Comparison of ENCODE assay signal across 12 cellular contexts in the genomic region with DNA sequence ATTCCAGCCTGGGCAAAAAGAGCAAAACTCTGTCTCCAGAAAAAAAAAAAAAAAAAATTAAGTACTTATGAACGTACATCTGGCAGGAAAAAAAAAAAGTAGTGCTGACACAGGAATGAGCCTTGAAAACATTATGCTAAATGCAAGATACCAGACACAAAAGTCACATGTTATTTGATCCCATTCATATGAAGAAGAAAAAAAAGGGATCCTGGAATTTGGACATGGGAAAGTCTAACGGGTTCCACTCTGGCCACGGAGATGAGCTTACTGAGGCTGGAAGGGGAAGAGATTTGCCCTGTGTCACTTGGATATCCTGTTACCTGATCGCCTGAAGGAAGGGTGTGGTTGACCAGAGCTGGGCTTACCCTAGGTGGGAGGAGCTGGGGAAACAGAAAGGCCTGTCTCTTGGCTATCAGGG.
DNase-seq lines count a peak whose midpoint lies in the region; ATAC-seq and TF ChIP-seq lines count a peak whose summit lies in the region.
"Had no signal": no experiment of that assay in that cellular context is flagged by ENCODE, and none has a peak within 500 bp of the region (broad histone marks: within the 10 kb centered on the region; RNA-seq: fewer than 3 reads in every experiment).

No MANE protein-coding gene starts in this region.

- H2AFZ ChIP-seq in hepatocyte: no peak overlapping the region

- peak overlapping the region; percentile 85 for H3K27ac Mint-ChIP-seq in HFFc6
- H3K27ac Mint-ChIP-seq: activated CD4-positive, alpha-beta T cell treated with anti-CD3 and anti-CD28 coated beads for 36 hours had no signal

- no peak for TF ChIP-seq POLR2A in erythroblast (IDR thresholded peaks at IDR 0.05; ENCODE audit: low read length)

- H3K9me2 ChIP-seq in hepatocyte (replicated peaks; ENCODE audit: insufficient read depth): no peaks in the 10 kb centered on the region

- peak overlapping the region; percentile 69 for H3K4me3 Mint-ChIP-seq in HFFc6
- H3K4me3 Mint-ChIP-seq: activated CD4-positive, alpha-beta T cell treated with anti-CD3 and anti-CD28 coated beads for 36 hours had no signal

- H3K36me3 ChIP-seq in hepatocyte (replicated peaks; ENCODE audit: insufficient read depth, low read depth): no peaks in the 10 kb centered on the region

- peak; percentile 92 for ATAC-seq in SK-N-SH treated with all-trans-retinoic acid at 6 μM for 48 hours
- ATAC-seq in HG03196 (IDR thresholded peaks at IDR 0.05; ENCODE audit: unreplicated experiment): no peak
- ATAC-seq: activated CD4-positive, alpha-beta T cell treated with anti-CD3 and anti-CD28 coated beads for 36 hours; Panc1 had no signal

- H3K79me2 ChIP-seq in hepatocyte: no peaks in the 10 kb centered on the region

- TF ChIP-seq CTCF in AG10803 (conservative IDR thresholded peaks at IDR 0.05; ENCODE audit: low read length) (no peak), HFFc6 (IDR thresholded peaks at IDR 0.05) (no peak), hepatocyte (IDR thresholded peaks at IDR 0.05; ENCODE audit: poor library complexity) (no peak)

- no peak overlapping the region for H3K4me2 ChIP-seq in hepatocyte

- peaks cover 53% of the 10 kb centered on the region for H3K4me1 Mint-ChIP-seq in HFFc6 (ENCODE audit: low read depth)
- H3K4me1 Mint-ChIP-seq: activated CD4-positive, alpha-beta T cell treated with anti-CD3 and anti-CD28 coated beads for 36 hours had no signal

- 34% methylated on average over 4 of the region's 4 CpGs for WGBS in hepatocyte (ENCODE audit: low lambda C conversion rate, missing lambda C conversion rate)

- no peaks in the 10 kb centered on the region; the same call in 1 of the 2 replicates for H3K27me3 Mint-ChIP-seq in HFFc6 (ENCODE audit: insufficient read depth)
- H3K27me3 Mint-ChIP-seq: activated CD4-positive, alpha-beta T cell treated with anti-CD3 and anti-CD28 coated beads for 36 hours had no signal

- no peaks in the 10 kb centered on the region for H3K27me3 ChIP-seq in hepatocyte

- no peaks in the 10 kb centered on the region for H3K9me3 Mint-ChIP-seq in HFFc6

- no peaks in the 10 kb centered on the region for H3K9me3 ChIP-seq in hepatocyte (ENCODE audit: low read depth)

- no peaks in the 10 kb centered on the region for H3K4me1 ChIP-seq in hepatocyte (ENCODE audit: insufficient read depth)

- H3K4me3 ChIP-seq in AG10803 (ENCODE audit: low read length) (no peak overlapping the region), hepatocyte (no peak overlapping the region)

- H3K27ac ChIP-seq in hepatocyte: no peak overlapping the region

- no peaks in the 10 kb centered on the region for H4K20me1 ChIP-seq in hepatocyte (ENCODE audit: insufficient read depth, poor library complexity, severe bottlenecking)

- no peaks in the 10 kb centered on the region for H3K36me3 Mint-ChIP-seq in HFFc6 (ENCODE audit: low read depth)

- DNase-seq in AG10803 (ENCODE audit: low read depth): peak; percentile 95
- peak; percentile 79 for DNase-seq in HFFc6
- DNase-seq in hepatocyte (ENCODE audit: low spot score): peak; percentile 39
- no peak for DNase-seq in NCI-H2196 (lab: John Stamatoyannopoulos, UW; ENCODE audit: unreplicated experiment)
- DNase-seq in erythroblast (lab: John Stamatoyannopoulos, UW): no peak
- no peak for DNase-seq in retina
- DNase-seq: activated CD4-positive, alpha-beta T cell treated with anti-CD3 and anti-CD28 coated beads for 36 hours; activated naive CD4-positive, alpha-beta T cell; effector CD4-positive, alpha-beta T cell had no signal

TF ChIP-seq in SK-N-SH treated with all-trans-retinoic acid at 6 μM for 48 hours, 23 proteins besides CTCF, POLR2A, EP300 and RAD21:
- TF ChIP-seq TOX (CRISPR knock-in tag; IDR thresholded peaks at IDR 0.05; ENCODE audit: borderline replicate concordance): no peak

Comparison
In these comparisons a context has a peak if more than half of its experiments do, and no peak if none do; other contexts are left out.
1. DNase-seq: peak in AG10803 (single experiment), HFFc6 (single experiment) and hepatocyte (single experiment); none in NCI-H2196 (single experiment), erythroblast (0 of 2) and retina (single experiment).